Comparison of ENCODE assay signal across 11 cellular contexts in the genomic region with DNA sequence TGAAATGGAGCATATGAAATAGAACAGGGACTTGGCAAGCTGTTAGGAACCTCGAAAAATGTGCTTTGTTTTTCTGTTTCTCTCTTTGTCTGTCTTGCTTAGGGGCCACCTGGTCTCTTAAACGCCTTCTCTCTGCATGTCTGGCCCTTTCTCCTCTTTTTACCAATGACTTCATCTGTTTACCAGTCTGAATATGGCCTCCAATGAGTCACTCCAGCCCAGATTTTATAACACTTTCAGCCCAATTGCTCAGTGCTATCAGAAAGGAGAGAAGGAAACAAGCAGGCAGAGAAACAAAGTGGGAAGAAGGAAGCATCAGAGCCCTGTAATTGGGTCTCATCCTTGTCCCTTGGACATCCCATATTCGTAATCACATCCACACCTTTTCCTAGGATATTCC.
A peak's percentile ranks its signal among the peaks of the same experiment; 100 is the strongest.
DNase-seq lines count a peak whose midpoint lies in the region; ATAC-seq and TF ChIP-seq lines count a peak whose summit lies in the region.
"Had no signal": no experiment of that assay in that cellular context is flagged by ENCODE, and none has a peak within 500 bp of the region (broad histone marks: within the 10 kb centered on the region; RNA-seq: fewer than 3 reads in every experiment).

No MANE protein-coding gene starts in this region.

- DNase-seq in AG08395 (ENCODE audit: low spot score) (peak; percentile 2), M059J (ENCODE audit: low read depth) (peak; percentile 70), astrocyte of the cerebellum (ENCODE audit: low read depth) (peak; percentile 39), kidney glomerular epithelial cell (lab: John Stamatoyannopoulos, UW) (peak; percentile 78), NCI-H524 treated with DMSO at 0.1 percent for 48 hours (lab: John Stamatoyannopoulos, UW) (no peak), NCI-H526 (lab: John Stamatoyannopoulos, UW) (no peak), SW 1271 (lab: John Stamatoyannopoulos, UW) (no peak)
- DNase-seq: gastrocnemius medialis; stimulated activated naive CD4-positive, alpha-beta T cell treated with Interleukin-2 at 50 U/mL for 16 hours had no signal

- ATAC-seq in GM21526 (IDR thresholded peaks at IDR 0.05; ENCODE audit: low FRiP score, unreplicated experiment) = no peak

- in situ Hi-C loops in astrocyte of the cerebellum (cut with HindIII; ENCODE audit: low sequenced_read_pairs) = no loop called here

- TF ChIP-seq CTCF in astrocyte of the cerebellum (IDR thresholded peaks at IDR 0.05; ENCODE audit: low read depth, low read length, missing control alignments) = no peak

- no peak overlapping the region for H3K4me3 ChIP-seq in astrocyte of the cerebellum (ENCODE audit: low read depth, low read length)
- H3K4me3 ChIP-seq: BLaER1 treated with 17β-estradiol and CSF1 and Interleukin-3, amounts not matched to agents 10 nM and 100 nM; gastrocnemius medialis had no signal

Comparison
In these comparisons a context has a peak if more than half of its experiments do, and no peak if none do; other contexts are left out.
1. DNase-seq: peak in AG08395 (single experiment), M059J (single experiment), astrocyte of the cerebellum (single experiment) and kidney glomerular epithelial cell (single experiment); none in NCI-H524 treated with DMSO at 0.1 percent for 48 hours (single experiment), NCI-H526 (0 of 2) and SW 1271 (0 of 2).